Comparison of ENCODE assay signal across 8 cellular contexts in genomic region chr9:128276574-128277270, GRCh38. TPM values are rescaled to one million over a fixed set of nuclear protein-coding genes. Genes with fewer than 3 reads are reported as not detected.
DNase-seq lines count a peak whose midpoint lies in the region; ATAC-seq, FAIRE-seq and TF ChIP-seq lines count a peak whose summit lies in the region.

No MANE protein-coding gene starts in this region.

- ATAC-seq in GM12878, result peak; percentile 2; the same call in 2 of the 3 replicates
- ATAC-seq in stimulated activated effector memory CD8-positive, alpha-beta T cell treated with anti-CD3 and anti-CD28 coated beads, Interleukin-12 subunit alpha, Interleukin-12 subunit beta, amount 100 ng/mL, for 72 hours, result no peak

- POLR2A ChIA-PET in GM12878 (lab: Charles Lee), result interaction anchor here (0.8 to 1.3 kb wide), 5 partner anchors 9 to 115 kb away, joined by 3 to 6 read pairs (median 3); no protein-coding TSS in a partner anchor

- no peaks in the 10 kb centered on the region for H3K9me2 ChIP-seq in Loucy (replicated peaks; ENCODE audit: low read depth, low read length)

- RAD21 ChIA-PET in GM12878 (lab: Charles Lee; ENCODE audit: unreplicated experiment), result interaction anchor here (0.9 kb wide), 1 partner anchor 148 kb away, joined by 3 read pairs; no protein-coding TSS in a partner anchor

- H3K9me3 ChIP-seq in Loucy (ENCODE audit: insufficient read depth, low read depth, low read length) (no peaks in the 10 kb centered on the region), GM12878 (replicated peaks; ENCODE audit: control insufficient read depth, insufficient read depth, low read length) (no peaks in the 10 kb centered on the region)

- peak overlapping the region; percentile 89 for H3K4me2 ChIP-seq in Loucy (ENCODE audit: low read depth, low read length, poor library complexity, severe bottlenecking)
- H3K4me2 ChIP-seq in GM12878 (ENCODE audit: control insufficient read depth, insufficient read depth), result peak overlapping the region; percentile 97

- SMC1A ChIA-PET in GM12878 (lab: Charles Lee; ENCODE audit: uncharacterized antibody, unreplicated experiment), result interaction anchor here (0.9 to 1.2 kb wide), 3 partner anchors 15 to 117 kb away, joined by 3 to 5 read pairs (median 3); partner anchors contain the start of gene BBLN

- no peak for TF ChIP-seq CTCF in Loucy (conservative IDR thresholded peaks at IDR 0.05; ENCODE audit: low read length)
- no peak for TF ChIP-seq CTCF in GM12878 (IDR thresholded peaks at IDR 0.05 in 2 of 3, conservative IDR thresholded peaks at IDR 0.05 in 1 of 3; ENCODE audit: control insufficient read depth in 2 of 3, extremely low read depth in 1 of 3, insufficient read depth in 1 of 3, low read depth in 3 of 3, low read length in 3 of 3)

- H3K36me3 Mint-ChIP-seq in stimulated activated effector memory CD8-positive, alpha-beta T cell treated with anti-CD3 and anti-CD28 coated beads, Interleukin-12 subunit alpha, Interleukin-12 subunit beta, amount 100 ng/mL, for 72 hours, result peaks cover 33% of the 10 kb centered on the region

- H3K4me1 ChIP-seq in Loucy (ENCODE audit: insufficient read depth, low read length, poor library complexity, severe bottlenecking) (peaks cover 33% of the 10 kb centered on the region), GM12878 (ENCODE audit: control insufficient read depth, insufficient read depth, low read length) (0 out of 2 replicates have a peak, but pooled peaks cover 4% of the 10 kb centered on the region)

- 23% methylated on average over 23 of the region's 23 CpGs for WGBS in GM12878 (ENCODE audit: insufficient coverage, insufficient replicate concordance, low lambda C conversion rate, missing lambda C conversion rate)

- intact Hi-C loops in GM12878 (cut with micrococcal nuclease; ENCODE audit: unreplicated experiment), result loop anchor here (1.0 kb wide), 1 partner anchor 46 kb away; the partner anchor contains the start of genes COQ4 and TRUB2

- H3F3A ChIP-seq in Loucy (ENCODE audit: low read depth), result no peaks in the 10 kb centered on the region

- H4K20me1 ChIP-seq in Loucy (ENCODE audit: insufficient read depth, low read length, poor library complexity, severe bottlenecking), result peaks cover 14% of the 10 kb centered on the region
- H4K20me1 ChIP-seq in GM12878 (ENCODE audit: control insufficient read depth, insufficient read depth), result no peaks in the 10 kb centered on the region

- H3K79me2 ChIP-seq in Loucy (ENCODE audit: insufficient read depth, low read length), result peaks cover 26% of the 10 kb centered on the region
- H3K79me2 ChIP-seq in GM12878 (ENCODE audit: control insufficient read depth, insufficient read depth, low read length), result peaks cover 20% of the 10 kb centered on the region

- DNase-seq in ELF-1 (ENCODE audit: low read depth, low spot score) (peak; percentile 44), GM12878 (ENCODE audit: low read depth, low spot score) (no peak), iPS-NIHi11 (ENCODE audit: low spot score) (peak; percentile 60), DMS153 (lab: John Stamatoyannopoulos, UW) (no peak), RPMI8226 (no peak), GF-D8 (lab: John Stamatoyannopoulos, UW) (no peak)
- DNase-seq in stimulated activated effector memory CD8-positive, alpha-beta T cell treated with anti-CD3 and anti-CD28 coated beads, Interleukin-12 subunit alpha, Interleukin-12 subunit beta, amount 100 ng/mL, for 72 hours (ENCODE audit: low spot score in 2 of 2), result peak in 1 of 2 donors; percentile 55

- CTCF ChIA-PET in GM12878 (lab: Yijun Ruan, JAX), result interaction anchor here (1.5 kb wide), 1 partner anchor 65 kb away, joined by 4 read pairs; no protein-coding TSS in a partner anchor

- peak overlapping the region; percentile 65 for H3K27ac ChIP-seq in GM12878 (ENCODE audit: control insufficient read depth, insufficient read depth)

- no peaks in the 10 kb centered on the region for H3K9me3 Mint-ChIP-seq in stimulated activated effector memory CD8-positive, alpha-beta T cell treated with anti-CD3 and anti-CD28 coated beads, Interleukin-12 subunit alpha, Interleukin-12 subunit beta, amount 100 ng/mL, for 72 hours

- TSS peak; percentile 83 for BruUV-seq in GM12878 (replicated peaks; lab: Mats Ljungman, UMichigan)

- FAIRE-seq in GM12878 (lab: Jason Lieb, UNC), result no peak

- H3K27ac Mint-ChIP-seq in stimulated activated effector memory CD8-positive, alpha-beta T cell treated with anti-CD3 and anti-CD28 coated beads, Interleukin-12 subunit alpha, Interleukin-12 subunit beta, amount 100 ng/mL, for 72 hours, result peak overlapping the region; percentile 99

- H3K4me3 ChIP-seq in Loucy (ENCODE audit: low read length, poor library complexity, severe bottlenecking) (peak overlapping the region; percentile 84), GM12878 (peak overlapping the region; percentile 98)

- H3K36me3 ChIP-seq in Loucy (ENCODE audit: insufficient read depth, low read length) (no peaks in the 10 kb centered on the region), GM12878 (ENCODE audit: control insufficient read depth in 2 of 2, insufficient read depth in 2 of 2, low read length in 1 of 2) (peaks cover 0 to 7% of the 10 kb centered on the region in 2 experiments; a peak in 2 of 4 replicates)

- no peaks in the 10 kb centered on the region for H3K27me3 ChIP-seq in Loucy (ENCODE audit: insufficient read depth, low read length, poor library complexity, severe bottlenecking)
- H3K27me3 ChIP-seq in GM12878 (replicated peaks in 1 of 2; ENCODE audit: control insufficient read depth in 2 of 2, insufficient read depth in 2 of 2, low read length in 1 of 2), result no peaks in the 10 kb centered on the region

- TF ChIP-seq EP300 in GM12878 (IDR thresholded peaks at IDR 0.05; ENCODE audit: borderline replicate concordance in 1 of 2, control insufficient read depth in 1 of 2, low read depth in 2 of 2, low read length in 2 of 2), result no peak

- H3K9ac ChIP-seq in Loucy (ENCODE audit: low read depth, low read length, poor library complexity, severe bottlenecking) (peak overlapping the region; percentile 84), GM12878 (ENCODE audit: control insufficient read depth, insufficient read depth, low read length) (peak overlapping the region; percentile 93)

- H3K4me1 Mint-ChIP-seq in stimulated activated effector memory CD8-positive, alpha-beta T cell treated with anti-CD3 and anti-CD28 coated beads, Interleukin-12 subunit alpha, Interleukin-12 subunit beta, amount 100 ng/mL, for 72 hours, result peaks cover 38% of the 10 kb centered on the region

- no peak for TF ChIP-seq POLR2A in GM12878 (IDR thresholded peaks at IDR 0.05; ENCODE audit: low read depth, low read length)

- no peak for TF ChIP-seq RAD21 in GM12878 (IDR thresholded peaks at IDR 0.05; ENCODE audit: insufficient read depth, low read depth, low read length)

- H3K4me3 Mint-ChIP-seq in stimulated activated effector memory CD8-positive, alpha-beta T cell treated with anti-CD3 and anti-CD28 coated beads, Interleukin-12 subunit alpha, Interleukin-12 subunit beta, amount 100 ng/mL, for 72 hours, result peak overlapping the region; percentile 96

- H2AFZ ChIP-seq in Loucy (ENCODE audit: low read length) (peak overlapping the region; percentile 77; the same call in 1 of the 2 replicates), GM12878 (ENCODE audit: control insufficient read depth, low read depth, low read length) (peak overlapping the region; percentile 81)

- in situ Hi-C loops in GM12878 (cut with MboI), result no loop called here

RNA-seq across cellular contexts. Expression of gene SWI5, which starts 0.6 kb away (rescaled TPM):
- total RNA-seq in GM12878 (2013; cell fraction: nucleolus; rRNA removed), result 5.6 and 6.7 TPM in 2 replicates
- 16.9 and 21.9 TPM in 2 replicates for total RNA-seq in GM12878 (2014; rRNA removed)
- 15.2 and 16.8 TPM in 2 replicates for total RNA-seq in GM12878 (2014; rRNA removed; fragmentation: Illumina TruSeq; extraction: Trizol)
- 13.3 and 15.9 TPM in 2 replicates for total RNA-seq in GM12878 (2021)
- 11.3 TPM for polyA plus RNA-seq in GM12878 (2011; ENCODE audit: low read depth)
- 18.3 and 22.4 TPM in 2 replicates for polyA plus RNA-seq in GM12878 (2011; rRNA removed)
- 24.2 and 25.7 TPM in 2 replicates for polyA plus RNA-seq in GM12878 (2011; cell fraction: cytosol; rRNA removed)
- polyA plus RNA-seq in GM12878 (2011; cell fraction: nucleus; rRNA removed), result 7.5 and 11.9 TPM in 2 replicates
- polyA plus RNA-seq in GM12878 (2012), result 18.5 and 19.7 TPM in 2 replicates
- 14.2 and 15.8 TPM in 2 replicates for polyA plus RNA-seq in GM12878 (2014; fragmentation: Illumina TruSeq; extraction: Trizol)
- polyA plus RNA-seq in GM12878 (2014; fragmentation: Nextera tagmentation; extraction: Ambion mirVana), result 10 to 100 TPM; 14.8 to 19.3 TPM
- 22.0 and 23.9 TPM in 2 replicates for polyA plus RNA-seq in GM12878 (2014; rRNA removed)
- polyA plus RNA-seq in GM12878 (2016; fragmentation: Nextera tagmentation; extraction: Ambion mirVana), result 10 to 100 TPM; 31.4 to 36.2 TPM
- 8.1 and 11.1 TPM in 2 replicates for polyA minus RNA-seq in GM12878 (2011; rRNA and poly(A)+ RNA removed)
- polyA minus RNA-seq in GM12878 (2011; cell fraction: cytosol; rRNA and poly(A)+ RNA removed), result 2.3 TPM in 1 of 2 replicates, not detected in the other
- polyA minus RNA-seq in GM12878 (2011; cell fraction: nucleus; rRNA and poly(A)+ RNA removed), result 0.97 and 2.8 TPM in 2 replicates

RNA-seq across cellular contexts. Expression of gene GOLGA2, which starts 0.9 kb away (rescaled TPM):
- total RNA-seq in GM12878 (2013; cell fraction: nucleolus; rRNA removed), result 78.7 and 80.1 TPM in 2 replicates
- total RNA-seq in GM12878 (2014; rRNA removed), result 20.2 and 20.7 TPM in 2 replicates
- 18.3 and 19.2 TPM in 2 replicates for total RNA-seq in GM12878 (2014; rRNA removed; fragmentation: Illumina TruSeq; extraction: Trizol)
- total RNA-seq in GM12878 (2021), result 27.2 and 32.6 TPM in 2 replicates
- 32.4 TPM for polyA plus RNA-seq in GM12878 (2011; ENCODE audit: low read depth)
- polyA plus RNA-seq in GM12878 (2011; rRNA removed), result 17.9 and 25.2 TPM in 2 replicates
- polyA plus RNA-seq in GM12878 (2011; cell fraction: cytosol; rRNA removed), result 15.8 and 17.6 TPM in 2 replicates
- 41.2 and 49.1 TPM in 2 replicates for polyA plus RNA-seq in GM12878 (2011; cell fraction: nucleus; rRNA removed)
- polyA plus RNA-seq in GM12878 (2012), result 47.6 and 61.4 TPM in 2 replicates
- polyA plus RNA-seq in GM12878 (2014; fragmentation: Illumina TruSeq; extraction: Trizol), result 28.0 and 31.4 TPM in 2 replicates
- 1 to 10 TPM; 5.9 to 8.0 TPM for polyA plus RNA-seq in GM12878 (2014; fragmentation: Nextera tagmentation; extraction: Ambion mirVana)
- 29.1 and 34.8 TPM in 2 replicates for polyA plus RNA-seq in GM12878 (2014; rRNA removed)
- 10 to 100 TPM in 1 of 2 experiments, 1 to 10 TPM in 1; 9.3 to 11.5 TPM for polyA plus RNA-seq in GM12878 (2016; fragmentation: Nextera tagmentation; extraction: Ambion mirVana)
- 12.5 and 14.9 TPM in 2 replicates for polyA minus RNA-seq in GM12878 (2011; rRNA and poly(A)+ RNA removed)
- 8.0 and 8.2 TPM in 2 replicates for polyA minus RNA-seq in GM12878 (2011; cell fraction: cytosol; rRNA and poly(A)+ RNA removed)
- 20.2 and 34.4 TPM in 2 replicates for polyA minus RNA-seq in GM12878 (2011; cell fraction: nucleus; rRNA and poly(A)+ RNA removed)

RNA-seq across cellular contexts. Expression of gene TRUB2, which starts 45.5 kb away (rescaled TPM):
- 14.1 and 15.2 TPM in 2 replicates for total RNA-seq in GM12878 (2013; cell fraction: nucleolus; rRNA removed)
- 38.5 and 38.9 TPM in 2 replicates for total RNA-seq in GM12878 (2014; rRNA removed)
- 26.5 and 27.6 TPM in 2 replicates for total RNA-seq in GM12878 (2014; rRNA removed; fragmentation: Illumina TruSeq; extraction: Trizol)
- 43.2 TPM in 2 replicates for total RNA-seq in GM12878 (2021)
- 9.1 TPM for polyA plus RNA-seq in GM12878 (2011; ENCODE audit: low read depth)
- polyA plus RNA-seq in GM12878 (2011; rRNA removed), result 20.4 and 32.4 TPM in 2 replicates
- 30.3 and 36.6 TPM in 2 replicates for polyA plus RNA-seq in GM12878 (2011; cell fraction: cytosol; rRNA removed)
- 12.1 and 17.2 TPM in 2 replicates for polyA plus RNA-seq in GM12878 (2011; cell fraction: nucleus; rRNA removed)
- polyA plus RNA-seq in GM12878 (2012), result 21.7 and 23.6 TPM in 2 replicates
- 25.5 and 40.5 TPM in 2 replicates for polyA plus RNA-seq in GM12878 (2014; fragmentation: Illumina TruSeq; extraction: Trizol)
- polyA plus RNA-seq in GM12878 (2014; fragmentation: Nextera tagmentation; extraction: Ambion mirVana), result 1 to 10 TPM; 2.8 to 5.5 TPM
- 35.4 and 38.8 TPM in 2 replicates for polyA plus RNA-seq in GM12878 (2014; rRNA removed)
- polyA plus RNA-seq in GM12878 (2016; fragmentation: Nextera tagmentation; extraction: Ambion mirVana), result 10 to 100 TPM; 64.9 to 70.5 TPM
- polyA minus RNA-seq in GM12878 (2011; rRNA and poly(A)+ RNA removed), result 20.5 and 35.6 TPM in 2 replicates
- polyA minus RNA-seq in GM12878 (2011; cell fraction: cytosol; rRNA and poly(A)+ RNA removed), result 9.5 and 20.0 TPM in 2 replicates
- 3.5 and 11.4 TPM in 2 replicates for polyA minus RNA-seq in GM12878 (2011; cell fraction: nucleus; rRNA and poly(A)+ RNA removed)

RNA-seq across cellular contexts. Expression of gene COQ4, which starts 45.9 kb away (rescaled TPM):
- total RNA-seq in GM12878 (2013; cell fraction: nucleolus; rRNA removed), result 67.3 and 73.5 TPM in 2 replicates
- total RNA-seq in GM12878 (2014; rRNA removed) (57.6 and 64.1 TPM in 2 replicates), GM12878 (2014; rRNA removed; fragmentation: Illumina TruSeq; extraction: Trizol) (22.7 and 23.7 TPM in 2 replicates), GM12878 (2021) (39.3 and 39.4 TPM in 2 replicates)
- polyA plus RNA-seq in GM12878 (2011; ENCODE audit: low read depth), result 13.2 TPM
- polyA plus RNA-seq in GM12878 (2011; rRNA removed) (23.7 and 37.9 TPM in 2 replicates), GM12878 (2014; fragmentation: Illumina TruSeq; extraction: Trizol) (12.4 and 23.9 TPM in 2 replicates), GM12878 (2014; fragmentation: Nextera tagmentation; extraction: Ambion mirVana) (1 to 10 TPM; 3.8 to 9.1 TPM), GM12878 (2014; rRNA removed) (61.6 and 62.2 TPM in 2 replicates), GM12878 (2016; fragmentation: Nextera tagmentation; extraction: Ambion mirVana) (10 to 100 TPM; 60.5 to 61.1 TPM)
- polyA plus RNA-seq in GM12878 (2011; cell fraction: cytosol; rRNA removed), result 57.9 and 75.2 TPM in 2 replicates
- 70.3 and 89.4 TPM in 2 replicates for polyA plus RNA-seq in GM12878 (2011; cell fraction: nucleus; rRNA removed)
- 26.5 and 29.8 TPM in 2 replicates for polyA plus RNA-seq in GM12878 (2012)
- polyA minus RNA-seq in GM12878 (2011; rRNA and poly(A)+ RNA removed), result 34.9 and 43.2 TPM in 2 replicates
- polyA minus RNA-seq in GM12878 (2011; cell fraction: cytosol; rRNA and poly(A)+ RNA removed), result 11.8 and 19.8 TPM in 2 replicates
- 24.5 and 43.3 TPM in 2 replicates for polyA minus RNA-seq in GM12878 (2011; cell fraction: nucleus; rRNA and poly(A)+ RNA removed)

Comparison
In these comparisons a context has a peak if more than half of its experiments do, and no peak if none do; other contexts are left out.
1. DNase-seq: peak in ELF-1 (single experiment) and iPS-NIHi11 (single experiment); none in GM12878 (single experiment), DMS153 (single experiment), RPMI8226 (single experiment) and GF-D8 (single experiment).